In the genomic region with DNA sequence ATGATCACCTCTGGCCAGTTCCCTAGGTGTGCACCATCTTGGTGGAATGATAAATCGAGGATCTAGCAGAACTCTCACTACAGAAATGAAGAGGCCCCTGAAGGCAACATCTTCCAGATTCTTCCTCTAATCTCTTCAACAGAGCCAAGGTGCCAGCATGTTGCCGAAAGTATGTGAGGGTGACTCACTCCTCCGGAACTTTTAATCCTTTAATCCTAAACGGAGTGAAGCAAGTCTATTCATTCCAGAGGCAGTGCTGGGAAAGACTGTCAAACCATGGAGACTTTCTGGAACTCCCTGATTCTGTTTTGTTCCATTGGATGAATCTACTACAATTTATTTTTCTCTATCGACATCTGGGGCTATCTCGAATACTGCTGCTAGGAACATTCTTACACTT, we compare ENCODE assay signal across 12 cellular contexts.
DNase-seq lines count a peak whose midpoint lies in the region; ATAC-seq, FAIRE-seq and TF ChIP-seq lines count a peak whose summit lies in the region.
"Had no signal": no experiment of that assay in that cellular context is flagged by ENCODE, and none has a peak within 500 bp of the region (broad histone marks: within the 10 kb centered on the region; RNA-seq: fewer than 3 reads in every experiment).

No MANE protein-coding gene starts in this region.

- H3K4me2 ChIP-seq in astrocyte (ENCODE audit: low read length) (peak overlapping the region; percentile 13), hepatocyte (no peak overlapping the region), MM.1S (ENCODE audit: low read depth, low read length) (no peak overlapping the region)

- peaks cover 5% of the 10 kb centered on the region for H3K4me1 Mint-ChIP-seq in astrocyte (ENCODE audit: low read depth, unreplicated experiment)
- H3K4me1 Mint-ChIP-seq: CD4-positive, CD25-positive, alpha-beta regulatory T cell had no signal

- H3K27me3 ChIP-seq in astrocyte (ENCODE audit: insufficient read depth, low read length): no peaks in the 10 kb centered on the region
- no peaks in the 10 kb centered on the region for H3K27me3 ChIP-seq in hepatocyte
- H3K27me3 ChIP-seq in MM.1S (replicated peaks; ENCODE audit: insufficient read depth, low read length): no peaks in the 10 kb centered on the region

- no peaks in the 10 kb centered on the region for H3K9me3 ChIP-seq in astrocyte (ENCODE audit: insufficient read depth, low read depth, low read length)
- H3K9me3 ChIP-seq in hepatocyte (ENCODE audit: low read depth): no peaks in the 10 kb centered on the region
- no peaks in the 10 kb centered on the region for H3K9me3 ChIP-seq in MM.1S (replicated peaks; ENCODE audit: insufficient read depth, low read length)
- H3K9me3 ChIP-seq: heart right ventricle had no signal

- no peaks in the 10 kb centered on the region for H3K27me3 Mint-ChIP-seq in astrocyte (ENCODE audit: low read depth, unreplicated experiment)

- no peak for ATAC-seq in stimulated activated naive CD8-positive, alpha-beta T cell treated with anti-CD3 and anti-CD28 coated beads, Interleukin-15, Interleukin-2, amounts not matched to agents 100 U/mL and 50 U/mL, for 24 hours

- H3K27ac ChIP-seq in astrocyte (ENCODE audit: low read depth, low read length): no peak overlapping the region
- peak overlapping the region; percentile 8 for H3K27ac ChIP-seq in hepatocyte
- no peak overlapping the region for H3K27ac ChIP-seq in MM.1S (ENCODE audit: low read length)
- H3K27ac ChIP-seq: heart right ventricle had no signal

- H3K9me2 ChIP-seq in hepatocyte (replicated peaks; ENCODE audit: insufficient read depth): no peaks in the 10 kb centered on the region
- H3K9me2 ChIP-seq in MM.1S (replicated peaks; ENCODE audit: insufficient read depth, low read length): no peaks in the 10 kb centered on the region

- no peaks in the 10 kb centered on the region for H3K36me3 ChIP-seq in astrocyte (ENCODE audit: insufficient read depth, low read length)
- no peaks in the 10 kb centered on the region for H3K36me3 ChIP-seq in hepatocyte (replicated peaks; ENCODE audit: insufficient read depth, low read depth)
- H3K36me3 ChIP-seq in MM.1S (replicated peaks; ENCODE audit: insufficient read depth, low read length): no peaks in the 10 kb centered on the region
- H3K36me3 ChIP-seq: heart right ventricle had no signal

- FAIRE-seq in astrocyte (lab: Jason Lieb, UNC): peak; percentile 99
- FAIRE-seq: small intestine had no signal

- WGBS in hepatocyte (ENCODE audit: low lambda C conversion rate, missing lambda C conversion rate): 51% methylated on average over 6 of the region's 6 CpGs

- no peak overlapping the region for H3K27ac Mint-ChIP-seq in astrocyte (ENCODE audit: unreplicated experiment)
- H3K27ac Mint-ChIP-seq: activated T-cell treated with anti-CD3 and anti-CD28 coated beads, Interleukin-2, amount 50 U/mL, for 24 hours; CD4-positive, CD25-positive, alpha-beta regulatory T cell had no signal

- DNase-seq in AG08395 (ENCODE audit: low spot score) (peak; percentile 78), HS-27A (ENCODE audit: low read depth) (peak; percentile 40), astrocyte (ENCODE audit: low read depth) (peak; percentile 61), hepatocyte (ENCODE audit: low spot score) (peak; percentile 61), NCI-H2227 (lab: John Stamatoyannopoulos, UW; ENCODE audit: unreplicated experiment) (no peak), MM.1S (no peak), NCI-H187 treated with DMSO at 0.1 percent for 48 hours (lab: John Stamatoyannopoulos, UW) (no peak)
- no peak for DNase-seq in stimulated activated naive CD8-positive, alpha-beta T cell treated with anti-CD3 and anti-CD28 coated beads, Interleukin-15, Interleukin-2, amounts not matched to agents 100 U/mL and 50 U/mL, for 24 hours
- DNase-seq: activated T-cell treated with anti-CD3 and anti-CD28 coated beads, Interleukin-2, amount 50 U/mL, for 24 hours; CD4-positive, CD25-positive, alpha-beta regulatory T cell; heart right ventricle; small intestine had no signal

- no peak for TF ChIP-seq CTCF in astrocyte (IDR thresholded peaks at IDR 0.05; ENCODE audit: insufficient read depth, low read depth, low read length)
- TF ChIP-seq CTCF in hepatocyte (IDR thresholded peaks at IDR 0.05; ENCODE audit: poor library complexity): no peak
- no peak for TF ChIP-seq CTCF in MM.1S (IDR thresholded peaks at IDR 0.05; ENCODE audit: low read length)

- H3K4me1 ChIP-seq in astrocyte (ENCODE audit: insufficient read depth, low read length) (no peaks in the 10 kb centered on the region), hepatocyte (ENCODE audit: insufficient read depth) (peaks cover 12% of the 10 kb centered on the region), MM.1S (ENCODE audit: low read length) (peaks cover 25% of the 10 kb centered on the region; the same call in 1 of the 2 replicates)

- H3K79me2 ChIP-seq in astrocyte (ENCODE audit: insufficient read depth, low read length) (no peaks in the 10 kb centered on the region), hepatocyte (no peaks in the 10 kb centered on the region), MM.1S (ENCODE audit: low read length) (no peaks in the 10 kb centered on the region)

- H3F3A ChIP-seq in MM.1S (ENCODE audit: insufficient read depth, low read length): peaks cover 9% of the 10 kb centered on the region; the same call in 1 of the 2 replicates

- H3K4me3 ChIP-seq in astrocyte (ENCODE audit: insufficient read depth, low read depth, low read length) (no peak overlapping the region), hepatocyte (no peak overlapping the region), MM.1S (ENCODE audit: low read length) (no peak overlapping the region)
- H3K4me3 ChIP-seq: heart right ventricle had no signal

- H3K4me3 Mint-ChIP-seq in astrocyte (ENCODE audit: unreplicated experiment): no peak overlapping the region
- H3K4me3 Mint-ChIP-seq: activated T-cell treated with anti-CD3 and anti-CD28 coated beads, Interleukin-2, amount 50 U/mL, for 24 hours; CD4-positive, CD25-positive, alpha-beta regulatory T cell had no signal

- H2AFZ ChIP-seq in astrocyte (ENCODE audit: low read depth, low read length) (no peak overlapping the region), hepatocyte (no peak overlapping the region), MM.1S (ENCODE audit: low read length) (no peak overlapping the region)

- no peaks in the 10 kb centered on the region for H3K9me3 Mint-ChIP-seq in astrocyte (ENCODE audit: unreplicated experiment)
- H3K9me3 Mint-ChIP-seq: activated T-cell treated with anti-CD3 and anti-CD28 coated beads, Interleukin-2, amount 50 U/mL, for 24 hours had no signal

- no peak overlapping the region for H3K9ac ChIP-seq in astrocyte (ENCODE audit: low read length)
- H3K9ac ChIP-seq in MM.1S (ENCODE audit: low read length): no peak overlapping the region

- H4K20me1 ChIP-seq in astrocyte (ENCODE audit: insufficient read depth, low read length) (no peaks in the 10 kb centered on the region), hepatocyte (ENCODE audit: insufficient read depth, poor library complexity, severe bottlenecking) (no peaks in the 10 kb centered on the region), MM.1S (ENCODE audit: insufficient read depth, low read length) (no peaks in the 10 kb centered on the region)

- H3K36me3 Mint-ChIP-seq in astrocyte (ENCODE audit: low read depth, unreplicated experiment): no peaks in the 10 kb centered on the region
- H3K36me3 Mint-ChIP-seq: CD4-positive, CD25-positive, alpha-beta regulatory T cell had no signal

Comparison
In these comparisons a context has a peak if more than half of its experiments do, and no peak if none do; other contexts are left out.
1. DNase-seq: peak in AG08395 (single experiment), HS-27A (single experiment), astrocyte (single experiment) and hepatocyte (single experiment); none in NCI-H2227 (single experiment), stimulated activated naive CD8-positive, alpha-beta T cell treated with anti-CD3 and anti-CD28 coated beads, Interleukin-15, Interleukin-2, amounts not matched to agents 100 U/mL and 50 U/mL, for 24 hours (single experiment), MM.1S (single experiment) and NCI-H187 treated with DMSO at 0.1 percent for 48 hours (single experiment).